ENCODE assay signal across 23 cellular contexts in genomic region chr14:102602421-102603292, GRCh38. TPM values are rescaled to one million over a fixed set of nuclear protein-coding genes. Genes with fewer than 3 reads are reported as not detected.
DNase-seq lines count a peak whose midpoint lies in the region; ATAC-seq and TF ChIP-seq lines count a peak whose summit lies in the region.
"Had no signal": no experiment of that assay in that cellular context is flagged by ENCODE, and none has a peak within 500 bp of the region (broad histone marks: within the 10 kb centered on the region; RNA-seq: fewer than 3 reads in every experiment).

No MANE protein-coding gene starts in this region.

- H3K9me2 ChIP-seq in OCI-LY7 (ENCODE audit: insufficient read depth, low read length): no peaks in the 10 kb centered on the region

- H3F3A ChIP-seq in neural progenitor cell (ENCODE audit: low read depth): no peaks in the 10 kb centered on the region

- H3K4me2 ChIP-seq in BLaER1: peak overlapping the region; percentile 81
- H3K4me2 ChIP-seq in OCI-LY7 (ENCODE audit: low read length): peak overlapping the region; percentile 8; the same call in 1 of the 2 replicates
- no peak overlapping the region for H3K4me2 ChIP-seq in neural progenitor cell

- no TSS peak for BruUV-seq in OCI-LY7 (replicated peaks; lab: Mats Ljungman, UMichigan)

- H3K27ac Mint-ChIP-seq in neural progenitor cell: peak overlapping the region; percentile 46
- H3K27ac Mint-ChIP-seq: activated CD4-positive, alpha-beta memory T cell treated with anti-CD3 and anti-CD28 coated beads, Interleukin-2, amount 10 ng/mL, durations not matched to agents 7 days and 5 days; activated naive CD4-positive, alpha-beta T cell treated with anti-CD3 and anti-CD28 coated beads, Interleukin-2, amount 50 U/mL, for 72 hours had no signal

- H3K36me3 ChIP-seq in BLaER1: peaks cover 39% of the 10 kb centered on the region
- peaks cover 11% of the 10 kb centered on the region for H3K36me3 ChIP-seq in OCI-LY7 (ENCODE audit: insufficient read depth, low read length)
- no peaks in the 10 kb centered on the region for H3K36me3 ChIP-seq in neural progenitor cell
- H3K36me3 ChIP-seq: uterus had no signal

- ATAC-seq in esophagus mucosa (peak; percentile 53), HG03045 (IDR thresholded peaks at IDR 0.05; ENCODE audit: unreplicated experiment) (no peak)
- ATAC-seq: activated naive CD4-positive, alpha-beta T cell treated with anti-CD3 and anti-CD28 coated beads, Interleukin-2, amount 50 U/mL, for 72 hours; effector memory CD8-positive, alpha-beta T cell; naive thymus-derived CD4-positive, alpha-beta T cell had no signal

- intact Hi-C loops in OCI-LY7 (cut with micrococcal nuclease; ENCODE audit: unreplicated experiment): no loop called here

- H3K36me3 Mint-ChIP-seq in neural progenitor cell: peaks cover 14% of the 10 kb centered on the region

- DNase-seq in OCI-LY7 (ENCODE audit: low spot score): no peak
- no peak for DNase-seq in neural progenitor cell (ENCODE audit: low spot score)
- DNase-seq in stimulated activated CD4-positive, alpha-beta T cell treated with anti-CD3 and anti-CD28 coated beads, Interleukin-2, amount 100 ng/mL, for 48 hours: no peak
- no peak for DNase-seq in KG1 (lab: John Stamatoyannopoulos, UW)
- no peak for DNase-seq in DMS153 treated with DMSO at 0.1 percent for 48 hours (lab: John Stamatoyannopoulos, UW; ENCODE audit: unreplicated experiment)
- DNase-seq: activated B cell treated with CpG ODN at 0.5 μM for 24 hours; activated CD4-positive, alpha-beta memory T cell treated with anti-CD3 and anti-CD28 coated beads, Interleukin-2, amount 10 ng/mL, durations not matched to agents 7 days and 5 days; CD4-positive, alpha-beta memory T cell; DMS153; effector memory CD8-positive, alpha-beta T cell; Karpas-422; mesenchymal stem cell; naive thymus-derived CD4-positive, alpha-beta T cell; NCI-H1092 treated with DMSO at 0.1 percent for 48 hours; NCI-H524; stimulated activated CD4-positive, alpha-beta T cell treated with anti-CD3 and anti-CD28 coated beads, Interleukin-4, amount 100 ng/mL, for 1 hour; stomach; uterus had no signal

- TF ChIP-seq CTCF in OCI-LY7 (conservative IDR thresholded peaks at IDR 0.05; ENCODE audit: low read length) (no peak), neural progenitor cell (IDR thresholded peaks at IDR 0.05) (no peak)

- H3K79me2 ChIP-seq in OCI-LY7 (ENCODE audit: insufficient read depth, low read depth, low read length): peaks cover 83% of the 10 kb centered on the region
- peaks cover 100% of the 10 kb centered on the region for H3K79me2 ChIP-seq in neural progenitor cell (ENCODE audit: low read depth)

- peaks cover 97% of the 10 kb centered on the region for H3K4me1 ChIP-seq in BLaER1
- peaks cover 43% of the 10 kb centered on the region for H3K4me1 ChIP-seq in OCI-LY7 (ENCODE audit: insufficient read depth, low read length, poor library complexity, severe bottlenecking)
- H3K4me1 ChIP-seq in neural progenitor cell: no peaks in the 10 kb centered on the region

- H3K27me3 ChIP-seq in BLaER1 (no peaks in the 10 kb centered on the region), neural progenitor cell (no peaks in the 10 kb centered on the region)
- H3K27me3 ChIP-seq: stomach, uterus had no signal

- CTCF ChIA-PET in OCI-LY7 (lab: Charles Lee; ENCODE audit: unreplicated experiment): no interaction called here

- H3K4me3 ChIP-seq in BLaER1: no peak overlapping the region
- no peak overlapping the region for H3K4me3 ChIP-seq in OCI-LY7 (ENCODE audit: low read depth, low read length, poor library complexity, severe bottlenecking)
- no peak overlapping the region for H3K4me3 ChIP-seq in neural progenitor cell
- H3K4me3 ChIP-seq: skin epidermis, stomach, uterus had no signal

- H3K4me3 Mint-ChIP-seq in neural progenitor cell: no peak overlapping the region
- H3K4me3 Mint-ChIP-seq: activated B cell treated with CpG ODN at 0.5 μM for 24 hours; activated CD4-positive, alpha-beta memory T cell treated with anti-CD3 and anti-CD28 coated beads, Interleukin-2, amount 10 ng/mL, durations not matched to agents 7 days and 5 days; effector memory CD8-positive, alpha-beta T cell had no signal

- POLR2A ChIA-PET in OCI-LY7 (lab: Charles Lee): interaction anchor here (0.6 to 2.1 kb wide), 5 partner anchors 8 to 999 kb away, joined by 3 to 5 read pairs (median 3); no protein-coding TSS in a partner anchor

- peak overlapping the region; percentile 61 for H3K9ac ChIP-seq in BLaER1
- H3K9ac ChIP-seq in neural progenitor cell: no peak overlapping the region

- H4K20me1 ChIP-seq in BLaER1 (peaks cover 100% of the 10 kb centered on the region), OCI-LY7 (ENCODE audit: insufficient read depth, low read length) (peaks cover 10% of the 10 kb centered on the region), neural progenitor cell (ENCODE audit: low read depth) (peaks cover 90% of the 10 kb centered on the region)

- H3K4me1 Mint-ChIP-seq in neural progenitor cell: peaks cover 7% of the 10 kb centered on the region

- H3K27me3 Mint-ChIP-seq in neural progenitor cell (ENCODE audit: insufficient read depth, low read depth): peaks cover 2% of the 10 kb centered on the region
- H3K27me3 Mint-ChIP-seq: activated B cell treated with CpG ODN at 0.5 μM for 24 hours; activated CD4-positive, alpha-beta memory T cell treated with anti-CD3 and anti-CD28 coated beads, Interleukin-2, amount 10 ng/mL, durations not matched to agents 7 days and 5 days; CD4-positive, alpha-beta memory T cell; effector memory CD8-positive, alpha-beta T cell; naive thymus-derived CD4-positive, alpha-beta T cell had no signal

- H3K27ac ChIP-seq in BLaER1 (peak overlapping the region; percentile 64), OCI-LY7 (ENCODE audit: low read depth, low read length, poor library complexity, severe bottlenecking) (no peak overlapping the region), neural progenitor cell (no peak overlapping the region)
- H3K27ac ChIP-seq: stomach, uterus had no signal

- H2AFZ ChIP-seq in OCI-LY7 (ENCODE audit: low read length) (no peak overlapping the region), neural progenitor cell (replicated peaks) (no peak overlapping the region)

- H3K9me3 ChIP-seq in BLaER1 (no peaks in the 10 kb centered on the region), OCI-LY7 (ENCODE audit: low read length) (no peaks in the 10 kb centered on the region), neural progenitor cell (ENCODE audit: low read depth) (no peaks in the 10 kb centered on the region)
- H3K9me3 ChIP-seq: stomach, uterus had no signal

- no peaks in the 10 kb centered on the region for H3K9me3 Mint-ChIP-seq in neural progenitor cell
- H3K9me3 Mint-ChIP-seq: activated B cell treated with CpG ODN at 0.5 μM for 24 hours; activated CD4-positive, alpha-beta memory T cell treated with anti-CD3 and anti-CD28 coated beads, Interleukin-2, amount 10 ng/mL, durations not matched to agents 7 days and 5 days; activated naive CD4-positive, alpha-beta T cell treated with anti-CD3 and anti-CD28 coated beads, Interleukin-2, amount 50 U/mL, for 72 hours; CD4-positive, alpha-beta memory T cell; effector memory CD8-positive, alpha-beta T cell; naive thymus-derived CD4-positive, alpha-beta T cell had no signal

RNA-seq across cellular contexts. Expression of gene RCOR1, which starts 10.2 kb away (rescaled TPM):
- total RNA-seq in OCI-LY7 (2014; rRNA removed; shearing (Covaris generic)): 12.1 and 22.0 TPM in 2 replicates
- 29.4 and 30.2 TPM in 2 replicates for total RNA-seq in OCI-LY7 (2022)
- total RNA-seq in esophagus mucosa: 52.8 TPM
- total RNA-seq in neural progenitor cell (ENCODE audit: low replicate concordance): 25.3 and 33.7 TPM in 2 replicates
